Comparison of ENCODE assay signal across 8 cellular contexts in the genomic region with DNA sequence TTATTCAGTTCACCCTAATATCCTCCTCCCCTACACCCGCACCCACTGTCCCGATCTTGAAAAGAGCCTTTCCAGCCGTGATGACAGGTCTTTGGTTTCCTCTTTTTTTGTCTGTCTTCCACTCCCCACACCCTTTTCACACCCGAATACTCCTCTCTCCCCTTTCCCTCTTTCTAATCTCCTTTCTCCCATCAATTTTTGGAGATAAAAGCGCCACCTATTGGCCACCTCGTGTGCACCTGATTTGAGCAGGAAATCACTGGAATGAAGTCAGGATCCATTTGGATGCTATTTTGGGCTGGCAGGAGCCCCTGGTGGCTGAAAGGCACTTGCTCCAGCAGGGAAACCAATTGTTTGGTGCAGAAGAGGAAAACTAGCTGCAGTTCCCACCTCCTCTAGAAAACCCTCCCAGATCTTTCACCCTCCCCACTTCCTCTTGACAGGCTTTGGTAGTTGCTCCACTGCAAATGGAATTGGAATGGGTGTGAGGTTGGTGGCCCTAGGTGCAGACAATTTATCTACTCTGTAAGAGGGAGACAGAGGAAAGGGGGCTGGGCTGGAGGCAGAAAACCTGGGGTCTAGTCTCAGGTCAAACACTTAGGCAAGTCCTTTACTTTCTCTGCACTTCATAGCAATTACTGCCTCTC. TPM values are rescaled to one million over a fixed set of nuclear protein-coding genes. Genes with fewer than 3 reads are reported as not detected.
DNase-seq lines count a peak whose midpoint lies in the region; ATAC-seq and TF ChIP-seq lines count a peak whose summit lies in the region.

No MANE protein-coding gene starts in this region.

- no peak overlapping the region for H3K4me3 Mint-ChIP-seq in activated CD4-positive, alpha-beta memory T cell treated with anti-CD3 and anti-CD28 coated beads, Interleukin-2, amount 10 ng/mL, durations not matched to agents 7 days and 5 days

- H3K4me1 Mint-ChIP-seq in activated CD4-positive, alpha-beta memory T cell treated with anti-CD3 and anti-CD28 coated beads, Interleukin-2, amount 10 ng/mL, durations not matched to agents 7 days and 5 days: no peaks in the 10 kb centered on the region

- POLR2A ChIA-PET in activated CD4-positive, alpha-beta memory T cell treated with anti-CD3 and anti-CD28 coated beads, Interleukin-2, amount 10 ng/mL, durations not matched to agents 7 days and 5 days (lab: Charles Lee): no interaction called here

- peaks cover 8% of the 10 kb centered on the region for H3K79me2 ChIP-seq in DOHH2 (ENCODE audit: control insufficient read depth, low read length)

- no peak overlapping the region for H3K27ac Mint-ChIP-seq in activated CD4-positive, alpha-beta memory T cell treated with anti-CD3 and anti-CD28 coated beads, Interleukin-2, amount 10 ng/mL, durations not matched to agents 7 days and 5 days

- ATAC-seq in thoracic aorta (ENCODE audit: insufficient number of reproducible peaks, low FRiP score, low read depth): no peak
- ATAC-seq in GM18870 (IDR thresholded peaks at IDR 0.05; ENCODE audit: unreplicated experiment): no peak

- H3K27ac ChIP-seq in DOHH2 (ENCODE audit: low read depth, low read length) (no peak overlapping the region), thoracic aorta (no peak overlapping the region)

- DNase-seq in LNCaP clone FGC (ENCODE audit: low read depth) (peak; percentile 39), SK-N-DZ (ENCODE audit: low spot score) (peak; percentile 38), glomerular visceral epithelial cell (ENCODE audit: extremely low spot score) (peak; percentile 54), thoracic aorta (ENCODE audit: low spot score) (no peak), activated T-cell treated with anti-CD3 and anti-CD28 coated beads for 4 hours (no peak)
- DNase-seq in activated CD4-positive, alpha-beta memory T cell treated with anti-CD3 and anti-CD28 coated beads, Interleukin-2, amount 10 ng/mL, durations not matched to agents 7 days and 5 days: no peak

- H3K4me3 ChIP-seq in DOHH2 (ENCODE audit: low read length): no peak overlapping the region
- no peak overlapping the region for H3K4me3 ChIP-seq in LNCaP clone FGC (ENCODE audit: low read depth, low read length)
- no peak overlapping the region for H3K4me3 ChIP-seq in thoracic aorta

- CTCF ChIA-PET in activated CD4-positive, alpha-beta memory T cell treated with anti-CD3 and anti-CD28 coated beads, Interleukin-2, amount 10 ng/mL, durations not matched to agents 7 days and 5 days (lab: Charles Lee): interaction anchor here (1.3 to 2.4 kb wide), 2 partner anchors 11 to 36 kb away, joined by 3 to 12 read pairs; no protein-coding TSS in a partner anchor

- H3K9me3 Mint-ChIP-seq in activated CD4-positive, alpha-beta memory T cell treated with anti-CD3 and anti-CD28 coated beads, Interleukin-2, amount 10 ng/mL, durations not matched to agents 7 days and 5 days: no peaks in the 10 kb centered on the region

- H3K36me3 Mint-ChIP-seq in activated CD4-positive, alpha-beta memory T cell treated with anti-CD3 and anti-CD28 coated beads, Interleukin-2, amount 10 ng/mL, durations not matched to agents 7 days and 5 days (ENCODE audit: low read depth): no peaks in the 10 kb centered on the region

- H3K27me3 Mint-ChIP-seq in activated CD4-positive, alpha-beta memory T cell treated with anti-CD3 and anti-CD28 coated beads, Interleukin-2, amount 10 ng/mL, durations not matched to agents 7 days and 5 days: no peaks in the 10 kb centered on the region

- no peaks in the 10 kb centered on the region for H3K4me1 ChIP-seq in DOHH2 (ENCODE audit: control insufficient read depth, low read length)
- H3K4me1 ChIP-seq in thoracic aorta (ENCODE audit: control insufficient read depth in 1 of 2, low read depth in 2 of 2): no peaks in the 10 kb centered on the region

- no peaks in the 10 kb centered on the region for H3F3A ChIP-seq in DOHH2 (ENCODE audit: control insufficient read depth, insufficient read depth)

- H3K27me3 ChIP-seq in DOHH2 (ENCODE audit: control insufficient read depth, low read length) (no peaks in the 10 kb centered on the region), thoracic aorta (replicated peaks; ENCODE audit: insufficient read depth) (no peaks in the 10 kb centered on the region)

- no peaks in the 10 kb centered on the region for H3K9me2 ChIP-seq in DOHH2 (replicated peaks; ENCODE audit: control insufficient read depth, low read length)

- no peak overlapping the region for H3K4me2 ChIP-seq in DOHH2 (ENCODE audit: low read length)

- TF ChIP-seq CTCF in DOHH2 (IDR thresholded peaks at IDR 0.05; ENCODE audit: low read depth, low read length, poor library complexity, severe bottlenecking) (peak; percentile 91), LNCaP clone FGC (IDR thresholded peaks at IDR 0.05; ENCODE audit: control insufficient read depth, extremely low read depth, insufficient read depth) (peak; percentile 88), thoracic aorta (IDR thresholded peaks at IDR 0.05) (peak; percentile 74)

- no peaks in the 10 kb centered on the region for H3K9me3 ChIP-seq in DOHH2 (ENCODE audit: control insufficient read depth, insufficient read depth, low read length)
- no peaks in the 10 kb centered on the region for H3K9me3 ChIP-seq in thoracic aorta

- H4K20me1 ChIP-seq in DOHH2 (ENCODE audit: control insufficient read depth, insufficient read depth, low read depth, low read length): peaks cover 7% of the 10 kb centered on the region

- H3K36me3 ChIP-seq in DOHH2 (ENCODE audit: control insufficient read depth, low read length): peaks cover 3% of the 10 kb centered on the region; the same call in 1 of the 2 replicates
- H3K36me3 ChIP-seq in thoracic aorta: no peaks in the 10 kb centered on the region

RNA-seq across cellular contexts. Expression of gene FOXE3, which starts 8.4 kb away (rescaled TPM):
- polyA plus RNA-seq in SK-N-DZ (2014; cell fraction: cytosol; rRNA removed): not detected in 2 replicates
- not detected in 2 replicates for polyA plus RNA-seq in SK-N-DZ (2014; cell fraction: nucleus; rRNA removed)
- under 1 TPM in 1 of 2 donors, not detected in 1; 0.28 TPM for total RNA-seq in thoracic aorta
- not detected for total RNA-seq in activated CD4-positive, alpha-beta memory T cell treated with anti-CD3 and anti-CD28 coated beads, Interleukin-2, amount 10 ng/mL, durations not matched to agents 7 days and 5 days

RNA-seq across cellular contexts. Expression of gene FOXD2, which starts 13.4 kb away (rescaled TPM):
- not detected in 2 replicates for polyA plus RNA-seq in SK-N-DZ (2014; cell fraction: cytosol; rRNA removed)
- 0.14 and 0.18 TPM in 2 replicates for polyA plus RNA-seq in SK-N-DZ (2014; cell fraction: nucleus; rRNA removed)
- 1 to 10 TPM; 4.9 TPM for total RNA-seq in thoracic aorta
- under 1 TPM; 0.65 to 0.68 TPM for total RNA-seq in activated CD4-positive, alpha-beta memory T cell treated with anti-CD3 and anti-CD28 coated beads, Interleukin-2, amount 10 ng/mL, durations not matched to agents 7 days and 5 days

Comparison
In these comparisons a context has a peak if more than half of its experiments do, and no peak if none do; other contexts are left out.
1. DNase-seq: peak in LNCaP clone FGC (single experiment), SK-N-DZ (single experiment) and glomerular visceral epithelial cell (single experiment); none in thoracic aorta (single experiment), activated T-cell treated with anti-CD3 and anti-CD28 coated beads for 4 hours (single experiment) and activated CD4-positive, alpha-beta memory T cell treated with anti-CD3 and anti-CD28 coated beads, Interleukin-2, amount 10 ng/mL, durations not matched to agents 7 days and 5 days (single experiment).
2. Peak in every context shown above with its lines, with median percentiles within 50 percentile points of each other: CTCF ChIP-seq.